In genomic region chr18:46265190-46266156, GRCh38 we compare ENCODE assay signal across 14 cellular contexts.
DNase-seq lines count a peak whose midpoint lies in the region; ATAC-seq, FAIRE-seq and TF ChIP-seq lines count a peak whose summit lies in the region.
"Had no signal": no experiment of that assay in that cellular context is flagged by ENCODE, and none has a peak within 500 bp of the region (broad histone marks: within the 10 kb centered on the region; RNA-seq: fewer than 3 reads in every experiment).

No MANE protein-coding gene starts in this region.

- ATAC-seq in activated CD4-positive, CD25-positive, alpha-beta regulatory T cell treated with anti-CD3 and anti-CD28 coated beads, Interleukin-2, amount 50 U/mL, for 24 hours = peak; percentile 39 to 41
- ATAC-seq in omental fat pad (ENCODE audit: low FRiP score) = peak; percentile 32
- no peak for ATAC-seq in HG03025 (IDR thresholded peaks at IDR 0.05; ENCODE audit: low FRiP score, unreplicated experiment)
- ATAC-seq: left lobe of liver, sciatic nerve had no signal

- H3K36me3 ChIP-seq in kidney (ENCODE audit: control insufficient read depth in 1 of 2, insufficient read depth in 2 of 2, low read length in 2 of 2) = peaks cover 7 to 11% of the 10 kb centered on the region in 2 donors

- in situ Hi-C loops in astrocyte of the cerebellum (cut with HindIII; ENCODE audit: low sequenced_read_pairs) = no loop called here

- no peak for TF ChIP-seq EP300 in Ishikawa (IDR thresholded peaks at IDR 0.05; ENCODE audit: borderline replicate concordance)

- H3K9me3 ChIP-seq in kidney (ENCODE audit: control insufficient read depth in 1 of 2, low read length in 2 of 2) = no peaks in the 10 kb centered on the region
- H3K9me3 ChIP-seq: A549, heart right ventricle had no signal

- no peak for TF ChIP-seq RAD21 in Ishikawa (IDR thresholded peaks at IDR 0.05; ENCODE audit: low read depth)

- H3K4me1 ChIP-seq in kidney (ENCODE audit: control insufficient read depth in 1 of 2, insufficient read depth in 1 of 2, low read depth in 1 of 2, low read length in 2 of 2) = no peaks in the 10 kb centered on the region
- H3K4me1 ChIP-seq: A549 had no signal

- no peak for FAIRE-seq in kidney (lab: Jason Lieb, UNC)
- FAIRE-seq: A549 had no signal

- intact Hi-C loops in kidney (cut with DNase I) = no loop called here

- H3K9ac ChIP-seq in kidney (ENCODE audit: low read length in 2 of 2) = no peak overlapping the region

- TF ChIP-seq CTCF in astrocyte of the cerebellum (IDR thresholded peaks at IDR 0.05; ENCODE audit: low read depth, low read length, missing control alignments) = no peak
- no peak for TF ChIP-seq CTCF in omental fat pad (IDR thresholded peaks at IDR 0.05)
- no peak for TF ChIP-seq CTCF in kidney (IDR thresholded peaks at IDR 0.05; ENCODE audit: borderline replicate concordance, extremely low read depth, insufficient read depth)

- DNase-seq in activated CD4-positive, CD25-positive, alpha-beta regulatory T cell treated with anti-CD3 and anti-CD28 coated beads, Interleukin-2, amount 50 U/mL, for 72 hours = no peak
- peak; percentile 78 for DNase-seq in astrocyte of the cerebellum (ENCODE audit: low read depth)
- no peak for DNase-seq in omental fat pad (ENCODE audit: low spot score)
- DNase-seq in hypothalamus (lab: John Stamatoyannopoulos, UW) = no peak
- DNase-seq in kidney = no peak
- DNase-seq: activated gamma-delta T cell treated with Interleukin-2 at 50 U/mL for 16 hours; CD8-positive, alpha-beta memory T cell; heart right ventricle had no signal

- H3K4me3 ChIP-seq in astrocyte of the cerebellum (ENCODE audit: low read depth, low read length) (no peak overlapping the region), kidney (ENCODE audit: low read length in 2 of 2) (no peak overlapping the region)
- H3K4me3 ChIP-seq: A549, heart right ventricle had no signal

- no peak overlapping the region for H3K27ac ChIP-seq in kidney (ENCODE audit: low read depth in 2 of 2, low read length in 2 of 2)
- H3K27ac ChIP-seq: A549 had no signal

TF ChIP-seq in Ishikawa, 13 proteins besides CTCF, POLR2A, EP300 and RAD21:
- TF ChIP-seq REST (IDR thresholded peaks at IDR 0.05; ENCODE audit: low read depth) (no peak), CREB1 (IDR thresholded peaks at IDR 0.05; ENCODE audit: low read depth) (no peak), CEBPB (IDR thresholded peaks at IDR 0.05) (peak; percentile 50; the same call in 1 of the 2 replicates), NFIC (IDR thresholded peaks at IDR 0.05) (no peak), ZBTB7A (IDR thresholded peaks at IDR 0.05; ENCODE audit: low read depth) (no peak), FOXM1 (IDR thresholded peaks at IDR 0.05; ENCODE audit: borderline replicate concordance, low read depth) (no peak), TAF1 (IDR thresholded peaks at IDR 0.05; ENCODE audit: low read depth) (no peak)
